ENCODE assay signal across 1 cellular context in the genomic region with DNA sequence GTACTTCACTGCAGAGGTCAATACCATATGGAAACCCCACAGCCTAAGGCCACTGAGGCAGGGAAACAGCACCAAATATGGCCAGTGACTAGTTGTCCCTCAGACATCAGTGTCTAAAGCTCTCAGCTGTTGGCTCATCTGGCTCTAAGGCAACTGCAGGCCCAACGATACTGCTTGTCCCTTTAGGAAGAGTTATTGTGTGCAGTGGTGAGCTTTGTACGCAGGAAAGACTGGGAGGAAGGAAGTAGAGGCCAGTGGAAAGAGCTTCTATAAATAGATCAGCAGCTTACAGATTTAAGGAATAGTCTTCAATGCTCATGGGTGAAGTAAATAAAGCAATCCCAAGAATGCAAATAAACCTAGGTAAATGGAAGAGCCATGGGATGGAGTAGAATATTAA.
TF ChIP-seq lines count a peak whose summit lies in the region.

No MANE protein-coding gene starts in this region.

TF ChIP-seq in HepG2, 621 proteins besides CTCF, POLR2A, EP300 and RAD21 (continued from another document):
- TF ChIP-seq, protein P1, sequence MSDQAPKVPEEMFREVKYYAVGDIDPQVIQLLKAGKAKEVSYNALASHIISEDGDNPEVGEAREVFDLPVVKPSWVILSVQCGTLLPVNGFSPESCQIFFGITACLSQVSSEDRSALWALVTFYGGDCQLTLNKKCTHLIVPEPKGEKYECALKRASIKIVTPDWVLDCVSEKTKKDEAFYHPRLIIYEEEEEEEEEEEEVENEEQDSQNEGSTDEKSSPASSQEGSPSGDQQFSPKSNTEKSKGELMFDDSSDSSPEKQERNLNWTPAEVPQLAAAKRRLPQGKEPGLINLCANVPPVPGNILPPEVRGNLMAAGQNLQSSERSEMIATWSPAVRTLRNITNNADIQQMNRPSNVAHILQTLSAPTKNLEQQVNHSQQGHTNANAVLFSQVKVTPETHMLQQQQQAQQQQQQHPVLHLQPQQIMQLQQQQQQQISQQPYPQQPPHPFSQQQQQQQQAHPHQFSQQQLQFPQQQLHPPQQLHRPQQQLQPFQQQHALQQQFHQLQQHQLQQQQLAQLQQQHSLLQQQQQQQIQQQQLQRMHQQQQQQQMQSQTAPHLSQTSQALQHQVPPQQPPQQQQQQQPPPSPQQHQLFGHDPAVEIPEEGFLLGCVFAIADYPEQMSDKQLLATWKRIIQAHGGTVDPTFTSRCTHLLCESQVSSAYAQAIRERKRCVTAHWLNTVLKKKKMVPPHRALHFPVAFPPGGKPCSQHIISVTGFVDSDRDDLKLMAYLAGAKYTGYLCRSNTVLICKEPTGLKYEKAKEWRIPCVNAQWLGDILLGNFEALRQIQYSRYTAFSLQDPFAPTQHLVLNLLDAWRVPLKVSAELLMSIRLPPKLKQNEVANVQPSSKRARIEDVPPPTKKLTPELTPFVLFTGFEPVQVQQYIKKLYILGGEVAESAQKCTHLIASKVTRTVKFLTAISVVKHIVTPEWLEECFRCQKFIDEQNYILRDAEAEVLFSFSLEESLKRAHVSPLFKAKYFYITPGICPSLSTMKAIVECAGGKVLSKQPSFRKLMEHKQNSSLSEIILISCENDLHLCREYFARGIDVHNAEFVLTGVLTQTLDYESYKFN (CRISPR knock-in tag; conservative IDR thresholded peaks at IDR 0.05) = no peak
- TF ChIP-seq, protein P2, sequence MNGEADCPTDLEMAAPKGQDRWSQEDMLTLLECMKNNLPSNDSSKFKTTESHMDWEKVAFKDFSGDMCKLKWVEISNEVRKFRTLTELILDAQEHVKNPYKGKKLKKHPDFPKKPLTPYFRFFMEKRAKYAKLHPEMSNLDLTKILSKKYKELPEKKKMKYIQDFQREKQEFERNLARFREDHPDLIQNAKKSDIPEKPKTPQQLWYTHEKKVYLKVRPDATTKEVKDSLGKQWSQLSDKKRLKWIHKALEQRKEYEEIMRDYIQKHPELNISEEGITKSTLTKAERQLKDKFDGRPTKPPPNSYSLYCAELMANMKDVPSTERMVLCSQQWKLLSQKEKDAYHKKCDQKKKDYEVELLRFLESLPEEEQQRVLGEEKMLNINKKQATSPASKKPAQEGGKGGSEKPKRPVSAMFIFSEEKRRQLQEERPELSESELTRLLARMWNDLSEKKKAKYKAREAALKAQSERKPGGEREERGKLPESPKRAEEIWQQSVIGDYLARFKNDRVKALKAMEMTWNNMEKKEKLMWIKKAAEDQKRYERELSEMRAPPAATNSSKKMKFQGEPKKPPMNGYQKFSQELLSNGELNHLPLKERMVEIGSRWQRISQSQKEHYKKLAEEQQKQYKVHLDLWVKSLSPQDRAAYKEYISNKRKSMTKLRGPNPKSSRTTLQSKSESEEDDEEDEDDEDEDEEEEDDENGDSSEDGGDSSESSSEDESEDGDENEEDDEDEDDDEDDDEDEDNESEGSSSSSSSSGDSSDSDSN (CRISPR knock-in tag; IDR thresholded peaks at IDR 0.05) = no peak
- no peak for TF ChIP-seq KDM2A (CRISPR knock-in tag; IDR thresholded peaks at IDR 0.05; ENCODE audit: borderline replicate concordance, low read depth)
